Comparison of ENCODE assay signal across 8 cellular contexts in the genomic region with DNA sequence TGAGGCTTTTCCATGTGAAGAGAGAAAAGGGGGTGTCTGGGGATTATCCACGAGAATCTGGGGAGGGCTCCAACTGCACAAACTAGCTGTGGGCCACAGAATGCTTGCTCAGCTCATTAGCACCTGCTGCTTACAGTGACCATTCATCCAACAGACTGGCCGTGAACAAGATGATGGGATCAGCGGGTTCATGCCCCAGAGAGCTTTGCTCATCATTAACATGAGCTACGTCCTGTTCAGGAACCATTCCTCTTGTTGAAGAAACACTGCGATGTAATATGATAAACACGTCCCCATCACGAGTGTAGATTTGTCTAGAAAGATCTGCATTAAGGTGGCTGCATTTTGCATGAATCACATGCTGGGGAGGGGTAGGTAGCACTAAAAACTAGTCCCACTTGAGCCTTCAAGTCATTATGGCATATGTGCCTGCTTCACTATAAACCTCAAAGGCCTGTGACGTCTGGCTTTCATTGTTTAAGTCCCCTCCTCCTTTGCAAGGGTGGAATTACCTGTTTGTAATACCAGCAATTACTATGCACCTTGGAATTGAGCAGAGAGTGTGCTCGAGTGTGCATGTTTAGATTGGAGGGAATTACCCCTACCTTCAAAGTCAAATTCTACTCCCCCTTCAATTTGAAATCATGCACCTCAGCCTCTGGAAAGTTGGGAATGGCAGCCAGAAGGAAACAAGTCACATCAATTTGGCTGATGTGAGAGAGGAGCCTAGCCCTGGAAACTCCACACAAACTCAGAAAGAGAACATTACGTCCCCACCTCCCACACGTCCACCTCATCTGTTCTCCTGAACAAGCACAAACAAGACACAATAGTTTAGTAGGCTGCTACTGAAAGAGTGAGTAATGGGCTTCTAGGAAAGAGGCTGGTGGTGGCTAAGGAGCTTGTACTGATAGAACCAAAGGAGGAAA. TPM values are rescaled to one million over a fixed set of nuclear protein-coding genes. Genes with fewer than 3 reads are reported as not detected.
A peak's percentile ranks its signal among the peaks of the same experiment; 100 is the strongest.
DNase-seq lines count a peak whose midpoint lies in the region; ATAC-seq, FAIRE-seq and TF ChIP-seq lines count a peak whose summit lies in the region.

No MANE protein-coding gene starts in this region.

- POLR2A ChIA-PET in HEK293 (lab: Yijun Ruan, JAX), result no interaction called here
- POLR2A ChIA-PET in activated CD4-positive, alpha-beta memory T cell treated with anti-CD3 and anti-CD28 coated beads for 36 hours (lab: Charles Lee), result interaction anchor here (1.0 to 4.9 kb wide), 17 partner anchors 9 to 164 kb away, joined by 3 to 62 read pairs (median 5); a partner anchor contains a TSS

- H3K9me3 Mint-ChIP-seq in activated CD4-positive, alpha-beta memory T cell treated with anti-CD3 and anti-CD28 coated beads for 36 hours, result no peaks in the 10 kb centered on the region

- DNase-seq in activated CD4-positive, alpha-beta memory T cell treated with anti-CD3 and anti-CD28 coated beads for 36 hours, result peak; percentile 92
- DNase-seq in foreskin keratinocyte, result peak; percentile 79 to 92
- DNase-seq in stimulated activated CD4-positive, alpha-beta T cell treated with anti-CD3 and anti-CD28 coated beads, Interleukin-1b, Interleukin-23, amount 100 ng/mL, for 48 hours, result peak; percentile 87
- no peak for DNase-seq in D721Med (ENCODE audit: insufficient read length, low spot score)
- DNase-seq in T-helper 9 cell, result no peak

- H3K27ac ChIP-seq in HEK293 (ENCODE audit: extremely low read depth, low read depth, low read length) (no peak overlapping the region), foreskin keratinocyte (peak overlapping the region; percentile 92)

- no peak overlapping the region for H3K4me3 ChIP-seq in HEK293 (ENCODE audit: low read depth, low read length)

- peak overlapping the region; percentile 95 for H3K27ac Mint-ChIP-seq in activated CD4-positive, alpha-beta memory T cell treated with anti-CD3 and anti-CD28 coated beads for 36 hours

- intact Hi-C loops in activated CD4-positive, alpha-beta memory T cell treated with anti-CD3 and anti-CD28 coated beads for 36 hours (cut with micrococcal nuclease), result loop anchor here (1.0 to 5.0 kb wide), 7 partner anchors 28 to 281 kb away; a partner anchor contains a TSS

- peaks cover 23 to 68% of the 10 kb centered on the region in 2 experiments for H3K36me3 ChIP-seq in HEK293 (ENCODE audit: control insufficient read depth in 2 of 2, insufficient read depth in 1 of 2, low read length in 2 of 2)

- H3K4me1 Mint-ChIP-seq in activated CD4-positive, alpha-beta memory T cell treated with anti-CD3 and anti-CD28 coated beads for 36 hours (ENCODE audit: low read depth), result peaks cover 68% of the 10 kb centered on the region

- no peaks in the 10 kb centered on the region for H3K9me3 ChIP-seq in HEK293 (ENCODE audit: control insufficient read depth, insufficient read depth, low read depth, low read length)

- H3K4me1 ChIP-seq in HEK293 (ENCODE audit: control insufficient read depth, insufficient read depth, low read length), result peaks cover 6% of the 10 kb centered on the region; the same call in 1 of the 2 replicates
- H3K4me1 ChIP-seq in foreskin keratinocyte, result peaks cover 31% of the 10 kb centered on the region

- no peak for FAIRE-seq in D721Med (lab: Jason Lieb, UNC)

- ATAC-seq in foreskin keratinocyte, result peak; percentile 68
- no peak for ATAC-seq in HG02763 (IDR thresholded peaks at IDR 0.05; ENCODE audit: unreplicated experiment)
- no peak for ATAC-seq in GM21737 (IDR thresholded peaks at IDR 0.05; ENCODE audit: unreplicated experiment)

- TF ChIP-seq CTCF in HEK293 (tag by site-specific recombination; IDR thresholded peaks at IDR 0.05), result no peak
- no peak for TF ChIP-seq CTCF in foreskin keratinocyte (conservative IDR thresholded peaks at IDR 0.05)
- TF ChIP-seq CTCF in D721Med (IDR thresholded peaks at IDR 0.05; ENCODE audit: insufficient read depth, missing control alignments), result no peak

- H3K4me3 Mint-ChIP-seq in activated CD4-positive, alpha-beta memory T cell treated with anti-CD3 and anti-CD28 coated beads for 36 hours, result peak overlapping the region; percentile 99

- H3K27me3 ChIP-seq in foreskin keratinocyte, result no peaks in the 10 kb centered on the region

- CTCF ChIA-PET in HEK293 (lab: Yijun Ruan, JAX), result no interaction called here
- CTCF ChIA-PET in activated CD4-positive, alpha-beta memory T cell treated with anti-CD3 and anti-CD28 coated beads for 36 hours (lab: Charles Lee), result interaction anchor here (0.7 to 2.1 kb wide), 5 partner anchors 14 to 335 kb away, joined by 3 to 4 read pairs (median 3); no protein-coding TSS in a partner anchor

- H3K36me3 Mint-ChIP-seq in activated CD4-positive, alpha-beta memory T cell treated with anti-CD3 and anti-CD28 coated beads for 36 hours, result peaks cover 84% of the 10 kb centered on the region

- H3K27me3 Mint-ChIP-seq in activated CD4-positive, alpha-beta memory T cell treated with anti-CD3 and anti-CD28 coated beads for 36 hours, result no peaks in the 10 kb centered on the region

TF ChIP-seq in HEK293, 187 proteins besides CTCF, POLR2A, EP300 and RAD21:
- TF ChIP-seq ZNF366 (tag by site-specific recombination; conservative IDR thresholded peaks at IDR 0.05) (0 out of 2 replicates have a peak, but pooled peaks have one; percentile 29), ZFHX2 (tag by site-specific recombination; conservative IDR thresholded peaks at IDR 0.05) (peak; percentile 69), OSR2 (tag by site-specific recombination; IDR thresholded peaks at IDR 0.05) (peak; percentile 40), ZNF274 (IDR thresholded peaks at IDR 0.05; ENCODE audit: low read length) (no peak), ZNF274 (tag by site-specific recombination; IDR thresholded peaks at IDR 0.05; ENCODE audit: borderline replicate concordance) (no peak), EGR2 (tag by site-specific recombination; IDR thresholded peaks at IDR 0.05; ENCODE audit: low read depth) (peak; percentile 43; the same call in 1 of the 2 replicates), ZNF777 (tag by site-specific recombination; IDR thresholded peaks at IDR 0.05; ENCODE audit: borderline replicate concordance) (no peak), ZNF292 (tag by site-specific recombination; IDR thresholded peaks at IDR 0.05; ENCODE audit: borderline replicate concordance, low read depth) (no peak), SP7 (tag by site-specific recombination; IDR thresholded peaks at IDR 0.05) (peak; percentile 62; the same call in 1 of the 2 replicates), ZNF670 (tag by site-specific recombination; IDR thresholded peaks at IDR 0.05; ENCODE audit: low read depth) (no peak)
- TF ChIP-seq, protein P1, sequence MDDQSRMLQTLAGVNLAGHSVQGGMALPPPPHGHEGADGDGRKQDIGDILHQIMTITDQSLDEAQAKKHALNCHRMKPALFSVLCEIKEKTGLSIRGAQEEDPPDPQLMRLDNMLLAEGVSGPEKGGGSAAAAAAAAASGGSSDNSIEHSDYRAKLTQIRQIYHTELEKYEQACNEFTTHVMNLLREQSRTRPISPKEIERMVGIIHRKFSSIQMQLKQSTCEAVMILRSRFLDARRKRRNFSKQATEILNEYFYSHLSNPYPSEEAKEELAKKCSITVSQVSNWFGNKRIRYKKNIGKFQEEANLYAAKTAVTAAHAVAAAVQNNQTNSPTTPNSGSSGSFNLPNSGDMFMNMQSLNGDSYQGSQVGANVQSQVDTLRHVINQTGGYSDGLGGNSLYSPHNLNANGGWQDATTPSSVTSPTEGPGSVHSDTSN (CRISPR knock-in tag; IDR thresholded peaks at IDR 0.05), result no peak

RNA-seq across cellular contexts. Expression of a gene that starts 3.7 kb away (rescaled TPM):
- total RNA-seq in activated CD4-positive, alpha-beta memory T cell treated with anti-CD3 and anti-CD28 coated beads for 36 hours, result 10 to 100 TPM; 93.9 to 95.6 TPM
- total RNA-seq in foreskin keratinocyte, result 11.6 and 12.3 TPM in 2 replicates
- polyA plus RNA-seq in foreskin keratinocyte, result 5.6 and 6.3 TPM in 2 replicates

RNA-seq across cellular contexts. Expression of a gene that starts 3.9 kb away (rescaled TPM):
- total RNA-seq in activated CD4-positive, alpha-beta memory T cell treated with anti-CD3 and anti-CD28 coated beads for 36 hours, result 10 to 100 TPM; 48.4 to 48.5 TPM
- total RNA-seq in foreskin keratinocyte, result 35.3 and 35.9 TPM in 2 replicates
- polyA plus RNA-seq in foreskin keratinocyte, result 13.3 and 16.8 TPM in 2 replicates

Comparison
In these comparisons a context has a peak if more than half of its experiments do, and no peak if none do; other contexts are left out.
1. DNase-seq: peak in activated CD4-positive, alpha-beta memory T cell treated with anti-CD3 and anti-CD28 coated beads for 36 hours (single experiment), foreskin keratinocyte (2 of 2) and stimulated activated CD4-positive, alpha-beta T cell treated with anti-CD3 and anti-CD28 coated beads, Interleukin-1b, Interleukin-23, amount 100 ng/mL, for 48 hours (single experiment); none in D721Med (single experiment) and T-helper 9 cell (single experiment).